ENCODE assay signal across 26 cellular contexts in genomic region chr2:25354116-25354515, GRCh38. TPM values are rescaled to one million over a fixed set of nuclear protein-coding genes. Genes with fewer than 3 reads are reported as not detected.
DNase-seq lines count a peak whose midpoint lies in the region; ATAC-seq, FAIRE-seq and TF ChIP-seq lines count a peak whose summit lies in the region.
"Had no signal": no experiment of that assay in that cellular context is flagged by ENCODE, and none has a peak within 500 bp of the region (broad histone marks: within the 10 kb centered on the region; RNA-seq: fewer than 3 reads in every experiment).

No MANE protein-coding gene starts in this region.

- H3K36me3 ChIP-seq in HepG2 (replicated peaks in 1 of 2; ENCODE audit: control insufficient read depth in 1 of 2, insufficient read depth in 2 of 2, low read length in 2 of 2) = no peaks in the 10 kb centered on the region
- H3K36me3 ChIP-seq in right lobe of liver = no peaks in the 10 kb centered on the region
- H3K36me3 ChIP-seq in Karpas-422 (ENCODE audit: insufficient read depth, low read length) = no peaks in the 10 kb centered on the region

- in situ Hi-C loops in HepG2 (cut with HindIII; ENCODE audit: extremely low pct_ligation_motif_present, low pct_unique_long_range_greater_than_20kb) = no loop called here

- POLR2A ChIA-PET in HepG2 (lab: Yijun Ruan, JAX) = no interaction called here

- no peak for TF ChIP-seq RAD21 in HepG2 (CRISPR knock-in tag; IDR thresholded peaks at IDR 0.05)

- no TSS peak for BruUV-seq in HepG2 (replicated peaks; lab: Mats Ljungman, UMichigan)

- FAIRE-seq in HepG2 (lab: Jason Lieb, UNC) = no peak
- FAIRE-seq: GM12892, GM19239, K562 had no signal

- CTCF ChIA-PET in HepG2 (lab: Yijun Ruan, JAX; ENCODE audit: low intra/inter-chr PET ratio, low total read pairs) = no interaction called here

- intact Hi-C loops in HepG2 (cut with micrococcal nuclease; ENCODE audit: unreplicated experiment) (no loop called here), right lobe of liver (cut with DNase I) (no loop called here)

- DNase-seq in DMS53 (lab: John Stamatoyannopoulos, UW) (peak; percentile 21), DMS53 treated with DMSO at 0.1 percent for 48 hours (lab: John Stamatoyannopoulos, UW; ENCODE audit: unreplicated experiment) (no peak), HepG2 (ENCODE audit: low spot score) (no peak), right lobe of liver (no peak), SHP77 (lab: John Stamatoyannopoulos, UW) (peak; percentile 40 to 57), Karpas-422 (no peak)
- DNase-seq in activated CD4-positive, alpha-beta T cell treated with anti-CD3 and anti-CD28 coated beads for 4 hours = no peak
- DNase-seq: CD8-positive, alpha-beta memory T cell; DMS 273 treated with DMSO at 0.1 percent for 48 hours; DND-41; GM23248; MV-4-11; NCI-H1105; NCI-H1436 treated with DMSO at 0.1 percent for 48 hours; NCI-H187 treated with DMSO at 0.1 percent for 48 hours; NCI-H446; NCI-H526 treated with DMSO at 0.1 percent for 48 hours; PC-9; SIG-M5; T-helper 17 cell had no signal

- no peaks in the 10 kb centered on the region for H4K20me1 ChIP-seq in HepG2 (ENCODE audit: insufficient read depth, low read length)
- no peaks in the 10 kb centered on the region for H4K20me1 ChIP-seq in Karpas-422 (ENCODE audit: insufficient read depth, low read depth, low read length)

- H3K9me3 ChIP-seq in HepG2 (ENCODE audit: low read length) (no peaks in the 10 kb centered on the region), right lobe of liver (no peaks in the 10 kb centered on the region), Karpas-422 (ENCODE audit: low read length) (no peaks in the 10 kb centered on the region)

- H3K9me2 ChIP-seq in Karpas-422 (replicated peaks; ENCODE audit: insufficient read depth, low read length) = no peaks in the 10 kb centered on the region

- H3K79me2 ChIP-seq in HepG2 (ENCODE audit: insufficient read depth, low read length) (no peaks in the 10 kb centered on the region), Karpas-422 (ENCODE audit: low read length) (no peaks in the 10 kb centered on the region)

- TF ChIP-seq POLR2A in HepG2 (IDR thresholded peaks at IDR 0.05; ENCODE audit: insufficient read depth in 1 of 2, low read depth in 2 of 2, low read length in 2 of 2) (no peak), right lobe of liver (IDR thresholded peaks at IDR 0.05) (no peak)

- H3K4me1 ChIP-seq in HepG2 (ENCODE audit: insufficient read depth, low read length) (0 out of 2 replicates have a peak, but pooled peaks cover 7% of the 10 kb centered on the region), right lobe of liver (no peaks in the 10 kb centered on the region), Karpas-422 (ENCODE audit: low read length) (no peaks in the 10 kb centered on the region)

- H3K4me3 ChIP-seq in HepG2 (replicated peaks in 1 of 3; ENCODE audit: insufficient read depth in 1 of 3, low read depth in 2 of 3, low read length in 3 of 3) (no peak overlapping the region), right lobe of liver (no peak overlapping the region), Karpas-422 (ENCODE audit: low read length) (no peak overlapping the region)
- H3K4me3 ChIP-seq: GM23248, K562, PC-9 had no signal

- H3K9ac ChIP-seq in HepG2 (ENCODE audit: insufficient read depth, low read depth, low read length) = no peak overlapping the region
- H3K9ac ChIP-seq in Karpas-422 (ENCODE audit: low read length) = no peak overlapping the region
- H3K9ac ChIP-seq: GM23248 had no signal

- no peak overlapping the region for H3K27ac ChIP-seq in HepG2 (ENCODE audit: extremely low read length, insufficient read depth, low read length)
- H3K27ac ChIP-seq in right lobe of liver = no peak overlapping the region
- H3K27ac ChIP-seq in Karpas-422 (ENCODE audit: low read length) = no peak overlapping the region
- H3K27ac ChIP-seq: 22Rv1, GM23248, PC-9 had no signal

- H2AFZ ChIP-seq in HepG2 (ENCODE audit: low read length) = no peak overlapping the region
- H2AFZ ChIP-seq in Karpas-422 (ENCODE audit: low read length) = no peak overlapping the region
- H2AFZ ChIP-seq: GM23248, PC-9 had no signal

- ATAC-seq in HepG2 (no peak), right lobe of liver (no peak), HG02938 (IDR thresholded peaks at IDR 0.05; ENCODE audit: unreplicated experiment) (no peak)
- ATAC-seq: SK-N-SH treated with all-trans-retinoic acid at 6 μM for 48 hours, T-helper 17 cell had no signal

- H3K4me2 ChIP-seq in HepG2 (ENCODE audit: low read depth, low read length) = no peak overlapping the region
- H3K4me2 ChIP-seq in Karpas-422 (ENCODE audit: low read depth, low read length, poor library complexity, severe bottlenecking) = no peak overlapping the region
- H3K4me2 ChIP-seq: PC-9 had no signal

- TF ChIP-seq CTCF in HepG2 (CRISPR knock-in tag; IDR thresholded peaks at IDR 0.05) (no peak), right lobe of liver (IDR thresholded peaks at IDR 0.05) (no peak)

- WGBS in HepG2 (ENCODE audit: low lambda C conversion rate) = 39% methylated on average over 6 of the region's 6 CpGs
- 62% methylated on average over 6 of the region's 6 CpGs for WGBS in right lobe of liver (ENCODE audit: insufficient coverage, low coverage, low lambda C conversion rate, missing lambda C conversion rate)

- H3K27me3 ChIP-seq in HepG2 (ENCODE audit: control insufficient read depth in 1 of 2, insufficient read depth in 2 of 2, low read length in 2 of 2) (peaks cover 4 to 40% of the 10 kb centered on the region in 2 experiments; a peak in 3 of 5 replicates), right lobe of liver (no peaks in the 10 kb centered on the region), Karpas-422 (ENCODE audit: low read length) (no peaks in the 10 kb centered on the region)

- TF ChIP-seq EP300 in HepG2 (IDR thresholded peaks at IDR 0.05; ENCODE audit: low read depth in 2 of 2, low read length in 2 of 2) = no peak
- no peak for TF ChIP-seq EP300 in HepG2 (CRISPR knock-in tag; IDR thresholded peaks at IDR 0.05; ENCODE audit: borderline replicate concordance)

TF ChIP-seq in HepG2, 621 proteins besides CTCF, POLR2A, EP300 and RAD21:
- peak; percentile 34; the same call in 1 of the 2 replicates for TF ChIP-seq ATF7 (IDR thresholded peaks at IDR 0.05)
- TF ChIP-seq ATF7 (CRISPR knock-in tag; IDR thresholded peaks at IDR 0.05) = no peak
- TF ChIP-seq ZNF138 (CRISPR knock-in tag; IDR thresholded peaks at IDR 0.05; ENCODE audit: low read depth) = no peak
- TF ChIP-seq CREB1 (IDR thresholded peaks at IDR 0.05) = peak; percentile 66
- no peak for TF ChIP-seq CREB1 (CRISPR knock-in tag; IDR thresholded peaks at IDR 0.05)

RNA-seq across cellular contexts. Expression of gene DNMT3A, which starts 12.4 kb away (rescaled TPM):
- 29.1 and 39.4 TPM in 2 replicates for total RNA-seq in HepG2 (2016; rRNA removed; fragmentation: Illumina TruSeq; extraction: Trizol)
- total RNA-seq in HepG2 (2016; cell fraction: cytosol; rRNA removed; fragmentation: Illumina TruSeq; extraction: Trizol; ENCODE audit: low read depth) = 5.8 and 6.2 TPM in 2 replicates
- 31.7 and 35.2 TPM in 2 replicates for total RNA-seq in HepG2 (2016; cell fraction: insoluble cytoplasmic fraction; rRNA removed; fragmentation: Illumina TruSeq; extraction: Trizol)
- 15.9 and 18.0 TPM in 2 replicates for total RNA-seq in HepG2 (2016; cell fraction: membrane; rRNA removed; fragmentation: Illumina TruSeq; extraction: Trizol)
- total RNA-seq in HepG2 (2016; cell fraction: nucleus; rRNA removed; fragmentation: Illumina TruSeq; extraction: Trizol) = 35.9 and 36.0 TPM in 2 replicates
- polyA plus RNA-seq in HepG2 (2011; rRNA removed) = 14.7 and 16.4 TPM in 2 replicates
- polyA plus RNA-seq in HepG2 (2011; cell fraction: cytosol; rRNA removed) = 10.1 and 10.9 TPM in 2 replicates
- polyA plus RNA-seq in HepG2 (2011; cell fraction: nucleus; rRNA removed) = 45.7 and 53.5 TPM in 2 replicates
- polyA plus RNA-seq in HepG2 (2012) = 25.9 and 28.5 TPM in 2 replicates
- polyA plus RNA-seq in HepG2 (2016; cell fraction: cytosol; fragmentation: Illumina TruSeq; extraction: Trizol; ENCODE audit: low read depth) = 4.3 and 5.0 TPM in 2 replicates
- 43.9 and 48.4 TPM in 2 replicates for polyA plus RNA-seq in HepG2 (2016; cell fraction: insoluble cytoplasmic fraction; fragmentation: Illumina TruSeq; extraction: Trizol; ENCODE audit: low read depth)
- 10.6 and 11.7 TPM in 2 replicates for polyA plus RNA-seq in HepG2 (2016; cell fraction: membrane; fragmentation: Illumina TruSeq; extraction: Trizol; ENCODE audit: low read depth)
- 105 and 111 TPM in 2 replicates for polyA plus RNA-seq in HepG2 (2016; cell fraction: nucleus; fragmentation: Illumina TruSeq; extraction: Trizol; ENCODE audit: insufficient read depth, low read depth)
- polyA minus RNA-seq in HepG2 (2011; rRNA and poly(A)+ RNA removed; ENCODE audit: low replicate concordance) = 11.0 and 59.1 TPM in 2 replicates
- polyA minus RNA-seq in HepG2 (2011; cell fraction: cytosol; rRNA and poly(A)+ RNA removed) = 17.0 and 17.9 TPM in 2 replicates
- polyA minus RNA-seq in HepG2 (2011; cell fraction: nucleus; rRNA and poly(A)+ RNA removed) = 33.1 and 38.8 TPM in 2 replicates
- 10 to 100 TPM in 3 of 6 experiments, 1 to 10 TPM in 3; 4.9 to 13.3 (median 9.3) TPM for total RNA-seq in right lobe of liver
- total RNA-seq in Karpas-422 (2014; rRNA removed; shearing (Covaris generic); ENCODE audit: low replicate concordance) = 0.97 and 1.6 TPM in 2 replicates

Comparison
In these comparisons a context has a peak if more than half of its experiments do, and no peak if none do; other contexts are left out.
1. DNase-seq: peak in DMS53 (single experiment) and SHP77 (2 of 2); none in DMS53 treated with DMSO at 0.1 percent for 48 hours (single experiment), HepG2 (single experiment), right lobe of liver (0 of 3), Karpas-422 (single experiment) and activated CD4-positive, alpha-beta T cell treated with anti-CD3 and anti-CD28 coated beads for 4 hours (0 of 2).